In genomic region chr16:1331712-1332617, GRCh38 we compare ENCODE assay signal across 8 cellular contexts. TPM values are rescaled to one million over a fixed set of nuclear protein-coding genes. Genes with fewer than 3 reads are reported as not detected.
DNase-seq lines count a peak whose midpoint lies in the region; ATAC-seq and TF ChIP-seq lines count a peak whose summit lies in the region.

No MANE protein-coding gene starts in this region.

- H3K9me3 ChIP-seq in left ventricle myocardium inferior (replicated peaks) = peaks cover 4% of the 10 kb centered on the region

- intact Hi-C loops in left ventricle myocardium inferior (cut with micrococcal nuclease) = no loop called here

- no peaks in the 10 kb centered on the region for H3K9me3 Mint-ChIP-seq in activated T-helper 17 cell treated with anti-CD3 and anti-CD28 coated beads, Interleukin-2, amount 50 U/mL, for 72 hours

- H3K4me1 ChIP-seq in left ventricle myocardium inferior = peaks cover 45% of the 10 kb centered on the region

- no peaks in the 10 kb centered on the region for H3K36me3 Mint-ChIP-seq in activated T-helper 17 cell treated with anti-CD3 and anti-CD28 coated beads, Interleukin-2, amount 50 U/mL, for 72 hours (ENCODE audit: low read depth)

- H3K4me3 ChIP-seq in left ventricle myocardium inferior (peak overlapping the region; percentile 68), retinal pigment epithelial cell (ENCODE audit: low read length) (peak overlapping the region; percentile 9)

- peaks cover 57% of the 10 kb centered on the region for H3K27me3 ChIP-seq in left ventricle myocardium inferior (ENCODE audit: low read depth)

- H3K27me3 Mint-ChIP-seq in activated T-helper 17 cell treated with anti-CD3 and anti-CD28 coated beads, Interleukin-2, amount 50 U/mL, for 72 hours = no peaks in the 10 kb centered on the region

- DNase-seq in COLO829 (ENCODE audit: low spot score) = peak; percentile 64
- peak; percentile 21 for DNase-seq in NCI-H2227 treated with DMSO at 0.1 percent for 48 hours (lab: John Stamatoyannopoulos, UW)
- DNase-seq in left ventricle myocardium inferior = peak; percentile 63
- peak; percentile 54 for DNase-seq in retinal pigment epithelial cell (ENCODE audit: low read depth)
- DNase-seq in effector CD8-positive, alpha-beta T cell (lab: John Stamatoyannopoulos, UW) = no peak

- ATAC-seq in GM21447 (IDR thresholded peaks at IDR 0.05; ENCODE audit: unreplicated experiment) (peak; percentile 69), HG02852 (IDR thresholded peaks at IDR 0.05; ENCODE audit: unreplicated experiment) (no peak)
- peak; percentile 39 for ATAC-seq in activated T-helper 17 cell treated with anti-CD3 and anti-CD28 coated beads, Interleukin-2, amount 50 U/mL, for 72 hours (replicated peaks)

- H3K27ac Mint-ChIP-seq in activated T-helper 17 cell treated with anti-CD3 and anti-CD28 coated beads, Interleukin-2, amount 50 U/mL, for 72 hours = peak overlapping the region; percentile 62

- TF ChIP-seq CTCF in left ventricle myocardium inferior (IDR thresholded peaks at IDR 0.05; ENCODE audit: borderline replicate concordance) = no peak
- TF ChIP-seq CTCF in retinal pigment epithelial cell (conservative IDR thresholded peaks at IDR 0.05; ENCODE audit: low read depth, low read length) = no peak

- no peaks in the 10 kb centered on the region for H3K36me3 ChIP-seq in left ventricle myocardium inferior

- no peaks in the 10 kb centered on the region for H3K4me1 Mint-ChIP-seq in activated T-helper 17 cell treated with anti-CD3 and anti-CD28 coated beads, Interleukin-2, amount 50 U/mL, for 72 hours

- peak overlapping the region; percentile 84 for H3K27ac ChIP-seq in left ventricle myocardium inferior (replicated peaks)

- peak overlapping the region; percentile 54 for H3K4me3 Mint-ChIP-seq in activated T-helper 17 cell treated with anti-CD3 and anti-CD28 coated beads, Interleukin-2, amount 50 U/mL, for 72 hours

RNA-seq across cellular contexts. Expression of gene BAIAP3, which starts 1.5 kb away (rescaled TPM):
- 1 to 10 TPM in 1 of 2 donors, under 1 TPM in 1; 0.71 to 2.2 TPM for total RNA-seq in activated T-helper 17 cell treated with anti-CD3 and anti-CD28 coated beads, Interleukin-2, amount 50 U/mL, for 72 hours
- 3.9 TPM for total RNA-seq in left ventricle myocardium inferior

RNA-seq across cellular contexts. Expression of gene TSR3, which starts 19.7 kb away (rescaled TPM):
- 10 to 100 TPM; 36.7 to 64.2 TPM for total RNA-seq in activated T-helper 17 cell treated with anti-CD3 and anti-CD28 coated beads, Interleukin-2, amount 50 U/mL, for 72 hours
- 54.9 TPM for total RNA-seq in left ventricle myocardium inferior

RNA-seq across cellular contexts. Expression of gene GNPTG, which starts 19.8 kb away (rescaled TPM):
- total RNA-seq in activated T-helper 17 cell treated with anti-CD3 and anti-CD28 coated beads, Interleukin-2, amount 50 U/mL, for 72 hours = 10 to 100 TPM; 22.6 to 24.4 TPM
- total RNA-seq in left ventricle myocardium inferior = 31.8 TPM

RNA-seq across cellular contexts. Expression of gene UBE2I, which starts 22.5 kb away (rescaled TPM):
- total RNA-seq in activated T-helper 17 cell treated with anti-CD3 and anti-CD28 coated beads, Interleukin-2, amount 50 U/mL, for 72 hours = 100 to 1,000 TPM; 204 to 206 TPM
- total RNA-seq in left ventricle myocardium inferior = 86.2 TPM
